ENCODE assay signal across 8 cellular contexts in genomic region chr1:53944469-53945182, GRCh38. TPM values are rescaled to one million over a fixed set of nuclear protein-coding genes. Genes with fewer than 3 reads are reported as not detected.
DNase-seq lines count a peak whose midpoint lies in the region; ATAC-seq lines count a peak whose summit lies in the region.

No MANE protein-coding gene starts in this region.

- H3K9me3 Mint-ChIP-seq in dendritic cell treated with granulocyte-macrophage colony-stimulating factor and Interleukin-4, amounts not matched to agents 40 ng/mL and 50 ng/mL, for 4 days: no peaks in the 10 kb centered on the region
- H3K9me3 Mint-ChIP-seq in naive thymus-derived CD4-positive, alpha-beta T cell: no peaks in the 10 kb centered on the region

- peak overlapping the region; percentile 88 for H3K27ac Mint-ChIP-seq in dendritic cell treated with granulocyte-macrophage colony-stimulating factor and Interleukin-4, amounts not matched to agents 40 ng/mL and 50 ng/mL, for 4 days
- H3K27ac Mint-ChIP-seq in naive thymus-derived CD4-positive, alpha-beta T cell: peak overlapping the region; percentile 83 to 96 (median 93)

- ATAC-seq in naive thymus-derived CD4-positive, alpha-beta T cell: no peak
- ATAC-seq in HG03442 (IDR thresholded peaks at IDR 0.05; ENCODE audit: unreplicated experiment) (no peak), GM19328 (IDR thresholded peaks at IDR 0.05; ENCODE audit: unreplicated experiment) (no peak), GM18511 (IDR thresholded peaks at IDR 0.05; ENCODE audit: unreplicated experiment) (no peak)

- H3K4me1 Mint-ChIP-seq in dendritic cell treated with granulocyte-macrophage colony-stimulating factor and Interleukin-4, amounts not matched to agents 40 ng/mL and 50 ng/mL, for 4 days (ENCODE audit: low read depth): peaks cover 44% of the 10 kb centered on the region
- H3K4me1 Mint-ChIP-seq in naive thymus-derived CD4-positive, alpha-beta T cell: peaks cover 35 to 61% (median 58%) of the 10 kb centered on the region in 7 donors

- DNase-seq in ELR (ENCODE audit: low read depth) (peak; percentile 36), NCI-H69 (lab: John Stamatoyannopoulos, UW) (peak; percentile 45), globus pallidus (ENCODE audit: low spot score) (no peak)
- DNase-seq in naive thymus-derived CD4-positive, alpha-beta T cell: no peak

- peaks cover 17 to 30% of the 10 kb centered on the region in 2 donors for H3K4me1 ChIP-seq in naive thymus-derived CD4-positive, alpha-beta T cell (ENCODE audit: control insufficient read depth in 2 of 2, insufficient read depth in 2 of 2, low read length in 2 of 2)

- no peaks in the 10 kb centered on the region for H3K27me3 ChIP-seq in naive thymus-derived CD4-positive, alpha-beta T cell (ENCODE audit: control insufficient read depth in 2 of 2, insufficient read depth in 2 of 2, low read length in 2 of 2)

- H3K4me3 Mint-ChIP-seq in dendritic cell treated with granulocyte-macrophage colony-stimulating factor and Interleukin-4, amounts not matched to agents 40 ng/mL and 50 ng/mL, for 4 days: peak overlapping the region; percentile 95
- H3K4me3 Mint-ChIP-seq in naive thymus-derived CD4-positive, alpha-beta T cell: peak overlapping the region; percentile 91 to 97 (median 96)

- peaks cover 30% of the 10 kb centered on the region for H3K36me3 Mint-ChIP-seq in dendritic cell treated with granulocyte-macrophage colony-stimulating factor and Interleukin-4, amounts not matched to agents 40 ng/mL and 50 ng/mL, for 4 days (ENCODE audit: low read depth)
- H3K36me3 Mint-ChIP-seq in naive thymus-derived CD4-positive, alpha-beta T cell: peaks cover 0 to 20% (median 0%) of the 10 kb centered on the region in 5 donors

- intact Hi-C loops in dendritic cell treated with granulocyte-macrophage colony-stimulating factor and Interleukin-4, amounts not matched to agents 40 ng/mL and 50 ng/mL, for 4 days (cut with micrococcal nuclease): loop anchor here (10.0 kb wide), 1 partner anchor 820 kb away; the partner anchor contains the start of gene PARS2
- intact Hi-C loops in naive thymus-derived CD4-positive, alpha-beta T cell (cut with micrococcal nuclease): loop anchor here (1.0 to 10.0 kb wide), 12 partner anchors 26 to 1887 kb away; partner anchors contain the start of genes TCEANC2 (in 2 of the 2), TMEM59 (in 2 of the 2), BTF3L4 (in 1 of the 2) and CC2D1B (in 1 of the 2)

- peak overlapping the region; percentile 70 for H3K4me3 ChIP-seq in naive thymus-derived CD4-positive, alpha-beta T cell (ENCODE audit: low read length)

- no peaks in the 10 kb centered on the region for H3K36me3 ChIP-seq in naive thymus-derived CD4-positive, alpha-beta T cell (ENCODE audit: control insufficient read depth in 2 of 3, insufficient read depth in 3 of 3, low read length in 3 of 3)

- peak overlapping the region; percentile 83 for H3K27ac ChIP-seq in naive thymus-derived CD4-positive, alpha-beta T cell (ENCODE audit: low read depth, low read length)

- CTCF ChIA-PET in naive thymus-derived CD4-positive, alpha-beta T cell (lab: Charles Lee): interaction anchor here (0.6 to 2.3 kb wide), 5 partner anchors 8 to 96 kb away, joined by 3 to 10 read pairs (median 5); partner anchors contain the start of gene YIPF1

- no peaks in the 10 kb centered on the region for H3K9me3 ChIP-seq in naive thymus-derived CD4-positive, alpha-beta T cell (ENCODE audit: control insufficient read depth in 2 of 3, low read length in 3 of 3)

- no peaks in the 10 kb centered on the region for H3K27me3 Mint-ChIP-seq in dendritic cell treated with granulocyte-macrophage colony-stimulating factor and Interleukin-4, amounts not matched to agents 40 ng/mL and 50 ng/mL, for 4 days
- no peaks in the 10 kb centered on the region for H3K27me3 Mint-ChIP-seq in naive thymus-derived CD4-positive, alpha-beta T cell

- POLR2A ChIA-PET in naive thymus-derived CD4-positive, alpha-beta T cell (lab: Charles Lee): interaction anchor here (0.7 to 2.4 kb wide), 13 partner anchors 10 to 856 kb away, joined by 3 to 21 read pairs (median 4); partner anchors contain the start of genes TCEANC2, TMEM59, TTC22 and YIPF1

RNA-seq across cellular contexts. Expression of gene IFT25, which starts 0.9 kb away (rescaled TPM):
- 10 to 100 TPM; 17.5 to 59.9 (median 41.3) TPM for total RNA-seq in naive thymus-derived CD4-positive, alpha-beta T cell
- polyA plus RNA-seq in naive thymus-derived CD4-positive, alpha-beta T cell: 10 to 100 TPM; 38.0 to 53.7 TPM

RNA-seq across cellular contexts. Expression of gene LRRC42, which starts 1.5 kb away (rescaled TPM):
- total RNA-seq in naive thymus-derived CD4-positive, alpha-beta T cell: 10 to 100 TPM in 1 of 5 experiments, 1 to 10 TPM in 4; 6.2 to 20.3 (median 7.8) TPM
- 10 to 100 TPM in 1 of 2 donors, 1 to 10 TPM in 1; 7.7 to 13.8 TPM for polyA plus RNA-seq in naive thymus-derived CD4-positive, alpha-beta T cell

RNA-seq across cellular contexts. Expression of gene DIO1, which starts 50.6 kb away (rescaled TPM):
- not detected for total RNA-seq in naive thymus-derived CD4-positive, alpha-beta T cell
- polyA plus RNA-seq in naive thymus-derived CD4-positive, alpha-beta T cell: not detected

RNA-seq across cellular contexts. Expression of gene YIPF1, which starts 55.0 kb away (rescaled TPM):
- 10 to 100 TPM; 10.5 to 18.0 (median 16.3) TPM for total RNA-seq in naive thymus-derived CD4-positive, alpha-beta T cell
- polyA plus RNA-seq in naive thymus-derived CD4-positive, alpha-beta T cell: 10 to 100 TPM; 20.6 to 27.4 TPM

Comparison
In these comparisons a context has a peak if more than half of its experiments do, and no peak if none do; other contexts are left out.
1. DNase-seq: peak in ELR (single experiment) and NCI-H69 (single experiment); none in naive thymus-derived CD4-positive, alpha-beta T cell (0 of 9) and globus pallidus (single experiment).